ENCODE assay signal across 8 cellular contexts in the genomic region with DNA sequence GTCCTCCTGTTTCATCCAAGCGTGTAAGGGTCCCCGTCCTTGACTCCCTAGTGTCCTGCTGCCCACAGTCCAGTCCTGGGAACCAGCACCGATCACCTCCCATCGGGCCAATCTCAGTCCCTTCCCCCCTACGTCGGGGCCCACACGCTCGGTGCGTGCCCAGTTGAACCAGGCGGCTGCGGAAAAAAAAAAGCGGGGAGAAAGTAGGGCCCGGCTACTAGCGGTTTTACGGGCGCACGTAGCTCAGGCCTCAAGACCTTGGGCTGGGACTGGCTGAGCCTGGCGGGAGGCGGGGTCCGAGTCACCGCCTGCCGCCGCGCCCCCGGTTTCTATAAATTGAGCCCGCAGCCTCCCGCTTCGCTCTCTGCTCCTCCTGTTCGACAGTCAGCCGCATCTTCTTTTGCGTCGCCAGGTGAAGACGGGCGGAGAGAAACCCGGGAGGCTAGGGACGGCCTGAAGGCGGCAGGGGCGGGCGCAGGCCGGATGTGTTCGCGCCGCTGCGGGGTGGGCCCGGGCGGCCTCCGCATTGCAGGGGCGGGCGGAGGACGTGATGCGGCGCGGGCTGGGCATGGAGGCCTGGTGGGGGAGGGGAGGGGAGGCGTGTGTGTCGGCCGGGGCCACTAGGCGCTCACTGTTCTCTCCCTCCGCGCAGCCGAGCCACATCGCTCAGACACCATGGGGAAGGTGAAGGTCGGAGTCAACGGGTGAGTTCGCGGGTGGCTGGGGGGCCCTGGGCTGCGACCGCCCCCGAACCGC. TPM values are rescaled to one million over a fixed set of nuclear protein-coding genes. Genes with fewer than 3 reads are reported as not detected.
DNase-seq lines count a peak whose midpoint lies in the region; ATAC-seq and TF ChIP-seq lines count a peak whose summit lies in the region.

GAPDH (plus strand) TSS at position 360 of the 756 bp plus-strand sequence; CDS start at position 676, 316 bp downstream.

- H3K36me3 ChIP-seq in liver (ENCODE audit: control insufficient read depth in 4 of 4, insufficient read depth in 3 of 4, low read depth in 1 of 4, low read length in 3 of 4), result peaks cover 23 to 47% (median 35%) of the 10 kb centered on the region in 4 donors

- peak; percentile 11 to 20 for TF ChIP-seq RAD21 in liver (IDR thresholded peaks at IDR 0.05)

- H3K27ac Mint-ChIP-seq in CD14-positive monocyte, result peak within 1 kb of the TSS; percentile 95 to 99 (median 98)

- H3K4me1 ChIP-seq in liver (ENCODE audit: control insufficient read depth in 4 of 4, insufficient read depth in 4 of 4, low read length in 3 of 4), result peaks cover 6 to 48% (median 35%) of the 10 kb centered on the region in 4 donors

- peak within 1 kb of the TSS; percentile 99 to 100 for H3K27ac ChIP-seq in liver (ENCODE audit: low read depth in 1 of 2, low read length in 2 of 2)

- peak within 1 kb of the TSS; percentile 93 to 97 (median 95) for H3K4me3 ChIP-seq in liver (ENCODE audit: low read depth in 1 of 3, low read length in 3 of 3)

- H3K36me3 Mint-ChIP-seq in CD14-positive monocyte, result peaks cover 45 to 59% of the 10 kb centered on the region in 2 donors

- intact Hi-C loops in CD14-positive monocyte (cut with micrococcal nuclease), result loop anchor here (2.0 to 10.0 kb wide), 7 partner anchors 14 to 420 kb away; partner anchors contain the start of genes MRPL51 (in 1 of the 2), PTPN6 (in 1 of the 2) and VAMP1 (in 1 of the 2)

- peak within 1 kb of the TSS; percentile 93 to 95 for H3K9ac ChIP-seq in liver (ENCODE audit: low read depth in 1 of 2, low read length in 2 of 2)

- H3K9me3 Mint-ChIP-seq in CD14-positive monocyte, result no peaks in the 10 kb centered on the region

- DNase-seq in CD14-positive monocyte (ENCODE audit: low spot score) (peak; percentile 86), NCI-H748 treated with DMSO at 0.1 percent for 48 hours (lab: John Stamatoyannopoulos, UW) (peak; percentile 83), dermis blood vessel endothelial cell (peak; percentile 96)
- DNase-seq in activated CD4-positive, alpha-beta T cell treated with anti-CD3 and anti-CD28 coated beads, Interleukin-2, amount 50 U/mL, for 4 hours, result peak; percentile 82 to 86
- peak; percentile 87 to 88 for DNase-seq in stimulated activated CD4-positive, alpha-beta T cell treated with anti-CD3 and anti-CD28 coated beads, Interleukin-4, amount 100 ng/mL, for 4 hours

- H3K27me3 Mint-ChIP-seq in CD14-positive monocyte (ENCODE audit: low read depth in 3 of 3), result peaks cover 0 to 5% (median 2%) of the 10 kb centered on the region in 3 donors

- ATAC-seq in GM19395 (IDR thresholded peaks at IDR 0.05; ENCODE audit: unreplicated experiment), result peak; percentile 66
- peak; percentile 45 for ATAC-seq in HG03565 (IDR thresholded peaks at IDR 0.05; ENCODE audit: unreplicated experiment)

- under 1% methylated on average over 69 of the region's 69 CpGs for WGBS in liver

- no peaks in the 10 kb centered on the region for H3K27me3 ChIP-seq in liver (ENCODE audit: control insufficient read depth in 4 of 4, insufficient read depth in 4 of 4, low read length in 3 of 4)

- H3K4me1 Mint-ChIP-seq in CD14-positive monocyte, result peaks cover 55% of the 10 kb centered on the region

- peak within 1 kb of the TSS; percentile 94 to 98 for H3K4me3 Mint-ChIP-seq in CD14-positive monocyte

- H3K9me3 ChIP-seq in liver (ENCODE audit: control insufficient read depth in 4 of 4, low read length in 3 of 4), result no peaks in the 10 kb centered on the region

- no peak for TF ChIP-seq CTCF in CD14-positive monocyte (IDR thresholded peaks at IDR 0.05)
- TF ChIP-seq CTCF in liver (IDR thresholded peaks at IDR 0.05; ENCODE audit: low read depth, low read length, missing input control), result no peak

TF ChIP-seq in liver, 16 proteins besides CTCF, POLR2A, EP300 and RAD21:
- TF ChIP-seq YY1 (IDR thresholded peaks at IDR 0.05) (peak; percentile 36), MAX (IDR thresholded peaks at IDR 0.05) (peak; percentile 70), GABPA (IDR thresholded peaks at IDR 0.05 in 1 of 2, conservative IDR thresholded peaks at IDR 0.05 in 1 of 2) (no peak), TAF1 (conservative IDR thresholded peaks at IDR 0.05) (peak; percentile 84), REST (IDR thresholded peaks at IDR 0.05) (peak; percentile 93), SP1 (IDR thresholded peaks at IDR 0.05) (peak; percentile 80), FOXA2 (IDR thresholded peaks at IDR 0.05) (no peak), RXRA (IDR thresholded peaks at IDR 0.05) (peak; percentile 78 to 79), JUND (IDR thresholded peaks at IDR 0.05) (no peak), FOXA1 (IDR thresholded peaks at IDR 0.05) (no peak), NR2F2 (IDR thresholded peaks at IDR 0.05) (peak; percentile 29), EGR1 (IDR thresholded peaks at IDR 0.05; ENCODE audit: low read depth in 2 of 2) (no peak), HNF4G (IDR thresholded peaks at IDR 0.05) (no peak), HNF4A (conservative IDR thresholded peaks at IDR 0.05) (peak; percentile 64 to 68), ATF3 (IDR thresholded peaks at IDR 0.05) (peak; percentile 61), ZBTB33 (IDR thresholded peaks at IDR 0.05) (peak; percentile 49)

RNA-seq across cellular contexts. Expression of gene GAPDH, which starts in this region (rescaled TPM):
- polyA plus RNA-seq in CD14-positive monocyte (1,000 to 10,000 TPM; 2,879 to 3,427 TPM), liver (1,000 to 10,000 TPM; 1,299 to 2,082 TPM)
- total RNA-seq in dermis blood vessel endothelial cell (4,017 and 6,422 TPM in 2 replicates), liver (1,000 to 10,000 TPM; 1,234 to 1,389 TPM)

Comparison
In these comparisons a context has a peak if more than half of its experiments do, and no peak if none do; other contexts are left out.
1. Peak in every context shown above with its lines: DNase-seq, ATAC-seq, H3K4me3 ChIP-seq and H3K27ac ChIP-seq.